Comparison of ENCODE assay signal across 25 cellular contexts in genomic region chr1:85683292-85684025, GRCh38. TPM values are rescaled to one million over a fixed set of nuclear protein-coding genes. Genes with fewer than 3 reads are reported as not detected.
DNase-seq lines count a peak whose midpoint lies in the region; ATAC-seq and TF ChIP-seq lines count a peak whose summit lies in the region.
"Had no signal": no experiment of that assay in that cellular context is flagged by ENCODE, and none has a peak within 500 bp of the region (broad histone marks: within the 10 kb centered on the region; RNA-seq: fewer than 3 reads in every experiment).

No MANE protein-coding gene starts in this region.

- TF ChIP-seq CTCF in WTC11 (IDR thresholded peaks at IDR 0.05): no peak

- peaks cover 5% of the 10 kb centered on the region for H3K36me3 ChIP-seq in HAP-1 (replicated peaks)

- H3K4me3 Mint-ChIP-seq in WTC11: no peak overlapping the region
- H3K4me3 Mint-ChIP-seq: CD4-positive, alpha-beta T cell had no signal

- no peaks in the 10 kb centered on the region for H3K4me1 ChIP-seq in HAP-1
- H3K4me1 ChIP-seq: BLaER1 treated with 17β-estradiol and CSF1 and Interleukin-3, amounts not matched to agents 10 nM and 100 nM had no signal

- H3K9me3 ChIP-seq in HAP-1: no peaks in the 10 kb centered on the region
- H3K9me3 ChIP-seq: BLaER1 treated with 17β-estradiol and CSF1 and Interleukin-3, amounts not matched to agents 10 nM and 100 nM; MG63; SK-N-SH had no signal

- H3K27me3 Mint-ChIP-seq in WTC11 (ENCODE audit: low read depth): no peaks in the 10 kb centered on the region
- H3K27me3 Mint-ChIP-seq: CD4-positive, alpha-beta T cell had no signal

- CTCF ChIA-PET in WTC11 (lab: Charles Lee): interaction anchor here (1.5 kb wide), 1 partner anchor 9 kb away, joined by 5 read pairs; no protein-coding TSS in a partner anchor

- POLR2A ChIA-PET in WTC11 (lab: Charles Lee): no interaction called here

- H3K36me3 Mint-ChIP-seq in WTC11: peaks cover 17% of the 10 kb centered on the region

- H3K4me3 ChIP-seq in HAP-1: no peak overlapping the region
- H3K4me3 ChIP-seq: BLaER1 treated with 17β-estradiol and CSF1 and Interleukin-3, amounts not matched to agents 10 nM and 100 nM; MG63 had no signal

- H3K27me3 ChIP-seq in HAP-1 (ENCODE audit: low read depth): no peaks in the 10 kb centered on the region
- H3K27me3 ChIP-seq: BLaER1 treated with 17β-estradiol and CSF1 and Interleukin-3, amounts not matched to agents 10 nM and 100 nM; MG63 had no signal

- DNase-seq in AG08395 (ENCODE audit: low spot score) (peak; percentile 27), GM03348 (ENCODE audit: low spot score) (peak; percentile 20), WTC11 (ENCODE audit: low spot score) (no peak), fibroblast of peridontal ligament (ENCODE audit: extremely low read depth) (peak; percentile 38), mesenteric fat pad (ENCODE audit: low spot score) (no peak), GM19240 (ENCODE audit: insufficient read length, low spot score) (no peak), HAP-1 (ENCODE audit: low spot score in 2 of 2) (no peak)
- DNase-seq: 8988T; ACHN; AML-193; CD4-positive, alpha-beta T cell; GDM1; H7; KG1; MG63; NCI-H1105 treated with DMSO at 0.1 percent for 48 hours; NCI-H146; NCI-H1930; NCI-H446; NCI-H526; NCI-H82; NK-92 treated with Interleukin-12 subunit alpha and Interleukin-12 subunit beta, amount 100 ng/mL, for 24 hours; PC-3; SK-N-SH had no signal

- H3K27ac Mint-ChIP-seq in WTC11: peak overlapping the region; percentile 47; the same call in 1 of the 2 replicates
- H3K27ac Mint-ChIP-seq: CD4-positive, alpha-beta T cell had no signal

- in situ Hi-C loops in HAP-1 (cut with MboI; ENCODE audit: low sequenced_read_pairs): no loop called here

- peaks cover 5% of the 10 kb centered on the region; the same call in 1 of the 2 replicates for H3K9me3 Mint-ChIP-seq in WTC11
- H3K9me3 Mint-ChIP-seq: CD4-positive, alpha-beta T cell had no signal

- ATAC-seq in WTC11: no peak
- ATAC-seq: PC-3 had no signal

- H3K4me1 Mint-ChIP-seq in WTC11: no peaks in the 10 kb centered on the region

TF ChIP-seq in WTC11, 78 proteins besides CTCF, POLR2A, EP300 and RAD21:
- TF ChIP-seq SMAD3 (CRISPR knock-in tag; IDR thresholded peaks at IDR 0.05; ENCODE audit: borderline replicate concordance): no peak
- TF ChIP-seq JUN (CRISPR knock-in tag; IDR thresholded peaks at IDR 0.05): no peak
- TF ChIP-seq NR1H2 (CRISPR knock-in tag; IDR thresholded peaks at IDR 0.05): no peak
- TF ChIP-seq, protein P1, sequence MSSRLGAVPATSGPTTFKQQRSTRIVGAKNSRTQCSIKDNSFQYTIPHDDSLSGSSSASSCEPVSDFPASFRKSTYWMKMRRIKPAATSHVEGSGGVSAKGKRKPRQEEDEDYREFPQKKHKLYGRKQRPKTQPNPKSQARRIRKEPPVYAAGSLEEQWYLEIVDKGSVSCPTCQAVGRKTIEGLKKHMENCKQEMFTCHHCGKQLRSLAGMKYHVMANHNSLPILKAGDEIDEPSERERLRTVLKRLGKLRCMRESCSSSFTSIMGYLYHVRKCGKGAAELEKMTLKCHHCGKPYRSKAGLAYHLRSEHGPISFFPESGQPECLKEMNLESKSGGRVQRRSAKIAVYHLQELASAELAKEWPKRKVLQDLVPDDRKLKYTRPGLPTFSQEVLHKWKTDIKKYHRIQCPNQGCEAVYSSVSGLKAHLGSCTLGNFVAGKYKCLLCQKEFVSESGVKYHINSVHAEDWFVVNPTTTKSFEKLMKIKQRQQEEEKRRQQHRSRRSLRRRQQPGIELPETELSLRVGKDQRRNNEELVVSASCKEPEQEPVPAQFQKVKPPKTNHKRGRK (CRISPR knock-in tag; IDR thresholded peaks at IDR 0.05; ENCODE audit: borderline replicate concordance): no peak
- TF ChIP-seq FOXP1 (CRISPR knock-in tag; IDR thresholded peaks at IDR 0.05; ENCODE audit: borderline replicate concordance): no peak
- TF ChIP-seq ZNF263 (CRISPR knock-in tag; IDR thresholded peaks at IDR 0.05; ENCODE audit: low read depth): no peak
- TF ChIP-seq SMAD4 (CRISPR knock-in tag; IDR thresholded peaks at IDR 0.05): no peak
- TF ChIP-seq GRHL2 (CRISPR knock-in tag; IDR thresholded peaks at IDR 0.05; ENCODE audit: insufficient replicate concordance, severe bottlenecking): no peak
- TF ChIP-seq IRF2 (CRISPR knock-in tag; IDR thresholded peaks at IDR 0.05; ENCODE audit: borderline replicate concordance, low read depth): no peak
- TF ChIP-seq, protein P2, sequence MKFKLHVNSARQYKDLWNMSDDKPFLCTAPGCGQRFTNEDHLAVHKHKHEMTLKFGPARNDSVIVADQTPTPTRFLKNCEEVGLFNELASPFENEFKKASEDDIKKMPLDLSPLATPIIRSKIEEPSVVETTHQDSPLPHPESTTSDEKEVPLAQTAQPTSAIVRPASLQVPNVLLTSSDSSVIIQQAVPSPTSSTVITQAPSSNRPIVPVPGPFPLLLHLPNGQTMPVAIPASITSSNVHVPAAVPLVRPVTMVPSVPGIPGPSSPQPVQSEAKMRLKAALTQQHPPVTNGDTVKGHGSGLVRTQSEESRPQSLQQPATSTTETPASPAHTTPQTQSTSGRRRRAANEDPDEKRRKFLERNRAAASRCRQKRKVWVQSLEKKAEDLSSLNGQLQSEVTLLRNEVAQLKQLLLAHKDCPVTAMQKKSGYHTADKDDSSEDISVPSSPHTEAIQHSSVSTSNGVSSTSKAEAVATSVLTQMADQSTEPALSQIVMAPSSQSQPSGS (CRISPR knock-in tag; IDR thresholded peaks at IDR 0.05; ENCODE audit: borderline replicate concordance, low read depth): no peak
- no peak for TF ChIP-seq NR2C2 (CRISPR knock-in tag; IDR thresholded peaks at IDR 0.05)
- TF ChIP-seq TCF7 (CRISPR knock-in tag; IDR thresholded peaks at IDR 0.05; ENCODE audit: low read depth): no peak
- no peak for TF ChIP-seq TEAD4 (CRISPR knock-in tag; IDR thresholded peaks at IDR 0.05)
- no peak for TF ChIP-seq NFATC4 (CRISPR knock-in tag; IDR thresholded peaks at IDR 0.05)
- TF ChIP-seq, protein P3, sequence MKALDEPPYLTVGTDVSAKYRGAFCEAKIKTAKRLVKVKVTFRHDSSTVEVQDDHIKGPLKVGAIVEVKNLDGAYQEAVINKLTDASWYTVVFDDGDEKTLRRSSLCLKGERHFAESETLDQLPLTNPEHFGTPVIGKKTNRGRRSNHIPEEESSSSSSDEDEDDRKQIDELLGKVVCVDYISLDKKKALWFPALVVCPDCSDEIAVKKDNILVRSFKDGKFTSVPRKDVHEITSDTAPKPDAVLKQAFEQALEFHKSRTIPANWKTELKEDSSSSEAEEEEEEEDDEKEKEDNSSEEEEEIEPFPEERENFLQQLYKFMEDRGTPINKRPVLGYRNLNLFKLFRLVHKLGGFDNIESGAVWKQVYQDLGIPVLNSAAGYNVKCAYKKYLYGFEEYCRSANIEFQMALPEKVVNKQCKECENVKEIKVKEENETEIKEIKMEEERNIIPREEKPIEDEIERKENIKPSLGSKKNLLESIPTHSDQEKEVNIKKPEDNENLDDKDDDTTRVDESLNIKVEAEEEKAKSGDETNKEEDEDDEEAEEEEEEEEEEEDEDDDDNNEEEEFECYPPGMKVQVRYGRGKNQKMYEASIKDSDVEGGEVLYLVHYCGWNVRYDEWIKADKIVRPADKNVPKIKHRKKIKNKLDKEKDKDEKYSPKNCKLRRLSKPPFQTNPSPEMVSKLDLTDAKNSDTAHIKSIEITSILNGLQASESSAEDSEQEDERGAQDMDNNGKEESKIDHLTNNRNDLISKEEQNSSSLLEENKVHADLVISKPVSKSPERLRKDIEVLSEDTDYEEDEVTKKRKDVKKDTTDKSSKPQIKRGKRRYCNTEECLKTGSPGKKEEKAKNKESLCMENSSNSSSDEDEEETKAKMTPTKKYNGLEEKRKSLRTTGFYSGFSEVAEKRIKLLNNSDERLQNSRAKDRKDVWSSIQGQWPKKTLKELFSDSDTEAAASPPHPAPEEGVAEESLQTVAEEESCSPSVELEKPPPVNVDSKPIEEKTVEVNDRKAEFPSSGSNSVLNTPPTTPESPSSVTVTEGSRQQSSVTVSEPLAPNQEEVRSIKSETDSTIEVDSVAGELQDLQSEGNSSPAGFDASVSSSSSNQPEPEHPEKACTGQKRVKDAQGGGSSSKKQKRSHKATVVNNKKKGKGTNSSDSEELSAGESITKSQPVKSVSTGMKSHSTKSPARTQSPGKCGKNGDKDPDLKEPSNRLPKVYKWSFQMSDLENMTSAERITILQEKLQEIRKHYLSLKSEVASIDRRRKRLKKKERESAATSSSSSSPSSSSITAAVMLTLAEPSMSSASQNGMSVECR (CRISPR knock-in tag; IDR thresholded peaks at IDR 0.05; ENCODE audit: borderline replicate concordance): no peak
- TF ChIP-seq GTF2I (CRISPR knock-in tag; conservative IDR thresholded peaks at IDR 0.05): no peak
- no peak for TF ChIP-seq ERG (CRISPR knock-in tag; IDR thresholded peaks at IDR 0.05)
- no peak for TF ChIP-seq PRRX2 (CRISPR knock-in tag; IDR thresholded peaks at IDR 0.05)
- TF ChIP-seq MLX (CRISPR knock-in tag; IDR thresholded peaks at IDR 0.05): no peak
- no peak for TF ChIP-seq ZNF671 (CRISPR knock-in tag; IDR thresholded peaks at IDR 0.05)
TF ChIP-seq in WTC11: peak in this region for 0.

RNA-seq across cellular contexts. Expression of gene ZNHIT6, which starts 24.8 kb away (rescaled TPM):
- total RNA-seq in WTC11 (2021) (14.3 to 16.4 TPM (median 15.9 TPM) in 3 replicates), mesenteric fat pad (15.9 TPM)

Comparison
In these comparisons a context has a peak if more than half of its experiments do, and no peak if none do; other contexts are left out.
1. DNase-seq: peak in AG08395 (single experiment), GM03348 (single experiment) and fibroblast of peridontal ligament (single experiment); none in WTC11 (single experiment), mesenteric fat pad (single experiment), GM19240 (single experiment) and HAP-1 (0 of 2).